18 cellular contexts compared by ENCODE assay signal in genomic region chr3:71551286-71551919, GRCh38. TPM values are rescaled to one million over a fixed set of nuclear protein-coding genes. Genes with fewer than 3 reads are reported as not detected.
A peak's percentile ranks its signal among the peaks of the same experiment; 100 is the strongest.
DNase-seq lines count a peak whose midpoint lies in the region; ATAC-seq and TF ChIP-seq lines count a peak whose summit lies in the region.
"Had no signal": no experiment of that assay in that cellular context is flagged by ENCODE, and none has a peak within 500 bp of the region (broad histone marks: within the 10 kb centered on the region; RNA-seq: fewer than 3 reads in every experiment).

No MANE protein-coding gene starts in this region.

- no peaks in the 10 kb centered on the region for H3K36me3 ChIP-seq in breast epithelium
- peaks cover 0 to 18% of the 10 kb centered on the region in 2 experiments for H3K36me3 ChIP-seq in SK-N-SH (replicated peaks in 1 of 2; ENCODE audit: control insufficient read depth in 1 of 2, insufficient read depth in 2 of 2, low read length in 1 of 2)
- H3K36me3 ChIP-seq in sigmoid colon: no peaks in the 10 kb centered on the region
- H3K36me3 ChIP-seq: thyroid gland had no signal

- H3K9me2 ChIP-seq in SK-N-SH: no peaks in the 10 kb centered on the region; the same call in 1 of the 2 replicates

- no peaks in the 10 kb centered on the region for H3K27me3 Mint-ChIP-seq in MCF 10A (ENCODE audit: insufficient read depth, unreplicated experiment)
- H3K27me3 Mint-ChIP-seq: activated naive CD8-positive, alpha-beta T cell treated with anti-CD3 and anti-CD28 coated beads for 36 hours had no signal

- peak overlapping the region; percentile 51; the same call in 1 of the 2 replicates for H3K9ac ChIP-seq in SK-N-SH

- TF ChIP-seq CTCF in MCF 10A (IDR thresholded peaks at IDR 0.05; ENCODE audit: unreplicated experiment): no peak
- no peak for TF ChIP-seq CTCF in breast epithelium (IDR thresholded peaks at IDR 0.05)
- no peak for TF ChIP-seq CTCF in SK-N-SH (IDR thresholded peaks at IDR 0.05)
- no peak for TF ChIP-seq CTCF in fibroblast of mammary gland (conservative IDR thresholded peaks at IDR 0.05; ENCODE audit: control insufficient read depth, insufficient read depth, low read depth, low read length)
- no peak for TF ChIP-seq CTCF in sigmoid colon (IDR thresholded peaks at IDR 0.05)

- CTCF ChIA-PET in MCF 10A (lab: Yijun Ruan, JAX): interaction anchor here (1.0 kb wide), 1 partner anchor 29 kb away, joined by 3 read pairs; no protein-coding TSS in a partner anchor
- CTCF ChIA-PET in SK-N-SH (lab: Yijun Ruan, JAX): no interaction called here

- H3K9me3 ChIP-seq in breast epithelium (no peaks in the 10 kb centered on the region), SK-N-SH (no peaks in the 10 kb centered on the region; the same call in 1 of the 2 replicates), sigmoid colon (no peaks in the 10 kb centered on the region)
- H3K9me3 ChIP-seq: thyroid gland had no signal

- WGBS in SK-N-SH (ENCODE audit: low lambda C conversion rate): 13% methylated on average over 3 of the region's 3 CpGs
- 45 to 66% methylated on average over 3 of the region's 3 CpGs for WGBS in sigmoid colon, 2 donors

- H3K27ac Mint-ChIP-seq in MCF 10A (ENCODE audit: low read depth, unreplicated experiment): peak overlapping the region; percentile 39
- H3K27ac Mint-ChIP-seq: activated naive CD8-positive, alpha-beta T cell treated with anti-CD3 and anti-CD28 coated beads for 36 hours; GM23338 had no signal

- intact Hi-C loops in MCF 10A (cut with micrococcal nuclease) (no loop called here), breast epithelium (cut with DNase I; ENCODE audit: low total_unique reads) (no loop called here), sigmoid colon (cut with DNase I) (no loop called here)

- no peak overlapping the region; the same call in 1 of the 2 replicates for H2AFZ ChIP-seq in SK-N-SH (ENCODE audit: low read depth)
- H2AFZ ChIP-seq: GM23338 had no signal

- H3K27me3 ChIP-seq in breast epithelium (no peaks in the 10 kb centered on the region), SK-N-SH (ENCODE audit: insufficient read depth) (no peaks in the 10 kb centered on the region), sigmoid colon (no peaks in the 10 kb centered on the region)
- H3K27me3 ChIP-seq: thyroid gland had no signal

- POLR2A ChIA-PET in MCF 10A (lab: Yijun Ruan, JAX): interaction anchor here (0.5 to 3.9 kb wide), 3 partner anchors 14 to 1301 kb away, joined by 3 to 18 read pairs (median 4); no protein-coding TSS in a partner anchor
- POLR2A ChIA-PET in SK-N-SH (lab: Yijun Ruan, JAX): no interaction called here

- DNase-seq in MCF 10A (ENCODE audit: unreplicated experiment): peak; percentile 33
- DNase-seq in breast epithelium (ENCODE audit: low spot score in 2 of 2): no peak
- DNase-seq in SK-N-SH: no peak
- peak; percentile 23 for DNase-seq in fibroblast of mammary gland (ENCODE audit: low read depth)
- DNase-seq in sigmoid colon: no peak
- DNase-seq in NCI-H1105 (lab: John Stamatoyannopoulos, UW): no peak
- DNase-seq in cerebellum (ENCODE audit: low spot score): no peak
- DNase-seq: activated CD4-positive, CD25-positive, alpha-beta regulatory T cell; activated CD8-positive, alpha-beta memory T cell treated with anti-CD3 and anti-CD28 coated beads, Interleukin-2, amount 50 U/mL, for 4 hours; activated naive CD8-positive, alpha-beta T cell treated with anti-CD3 and anti-CD28 coated beads for 36 hours; effector CD4-positive, alpha-beta T cell; glutamatergic neuron; left cardiac atrium; NCI-H1436 treated with DMSO at 0.1 percent for 48 hours; NCI-H774; thyroid gland had no signal

- peak in 1 of 2 experiments; percentile 82; a peak in 2 of 4 replicates for TF ChIP-seq EP300 in SK-N-SH (IDR thresholded peaks at IDR 0.05; ENCODE audit: borderline replicate concordance in 1 of 2, low read depth in 1 of 2, low read length in 1 of 2)
- no peak for TF ChIP-seq EP300 in sigmoid colon (IDR thresholded peaks at IDR 0.05)

- H3F3A ChIP-seq in SK-N-SH (replicated peaks; ENCODE audit: insufficient read depth): peaks cover 43% of the 10 kb centered on the region

- no peaks in the 10 kb centered on the region for H4K20me1 ChIP-seq in SK-N-SH (ENCODE audit: insufficient read depth)

- H3K4me1 ChIP-seq in breast epithelium (no peaks in the 10 kb centered on the region), SK-N-SH (ENCODE audit: control insufficient read depth in 1 of 2, insufficient read depth in 2 of 2, low read depth in 1 of 2, low read length in 1 of 2) (peaks cover 0 to 18% of the 10 kb centered on the region in 2 experiments; a peak in 3 of 4 replicates), sigmoid colon (peaks cover 0 to 31% (median 17%) of the 10 kb centered on the region in 4 donors)
- H3K4me1 ChIP-seq: thyroid gland had no signal

- H3K4me2 ChIP-seq in SK-N-SH: peak overlapping the region; percentile 59
- H3K4me2 ChIP-seq: GM23338 had no signal

- H3K27ac ChIP-seq in breast epithelium (no peak overlapping the region), SK-N-SH (ENCODE audit: low read depth in 2 of 2, low read length in 1 of 2) (peak overlapping the region; percentile 16 to 91; a peak in 3 of 4 replicates), sigmoid colon (no peak overlapping the region)
- H3K27ac ChIP-seq: thyroid gland had no signal

- BruUV-seq in MCF 10A (replicated peaks; lab: Mats Ljungman, UMichigan): no TSS peak

- H3K4me3 Mint-ChIP-seq in MCF 10A (ENCODE audit: unreplicated experiment): no peak overlapping the region
- H3K4me3 Mint-ChIP-seq: activated naive CD8-positive, alpha-beta T cell treated with anti-CD3 and anti-CD28 coated beads for 36 hours; GM23338 had no signal

- H3K9me3 Mint-ChIP-seq in MCF 10A (ENCODE audit: unreplicated experiment): no peaks in the 10 kb centered on the region
- H3K9me3 Mint-ChIP-seq: activated naive CD8-positive, alpha-beta T cell treated with anti-CD3 and anti-CD28 coated beads for 36 hours; GM23338 had no signal

- no peak for ATAC-seq in HG03135 (IDR thresholded peaks at IDR 0.05; ENCODE audit: unreplicated experiment)
- ATAC-seq: GM23338, left cardiac atrium had no signal

- H3K4me1 Mint-ChIP-seq in MCF 10A (ENCODE audit: insufficient read depth, unreplicated experiment): peaks cover 17% of the 10 kb centered on the region
- H3K4me1 Mint-ChIP-seq: activated naive CD8-positive, alpha-beta T cell treated with anti-CD3 and anti-CD28 coated beads for 36 hours; GM23338 had no signal

- H3K4me3 ChIP-seq in breast epithelium: no peak overlapping the region
- peak overlapping the region in 1 of 2 experiments; percentile 31; a peak in 1 of 4 replicates for H3K4me3 ChIP-seq in SK-N-SH (ENCODE audit: low read depth in 2 of 2, low read length in 1 of 2)
- no peak overlapping the region for H3K4me3 ChIP-seq in fibroblast of mammary gland (ENCODE audit: control insufficient read depth, low read depth, low read length)
- no peak overlapping the region for H3K4me3 ChIP-seq in sigmoid colon
- H3K4me3 ChIP-seq: GM23338, thyroid gland had no signal

- no peaks in the 10 kb centered on the region for H3K36me3 Mint-ChIP-seq in MCF 10A (ENCODE audit: insufficient read depth, unreplicated experiment)

- TF ChIP-seq POLR2A in breast epithelium (IDR thresholded peaks at IDR 0.05) (no peak), sigmoid colon (IDR thresholded peaks at IDR 0.05) (no peak)

- no peak for TF ChIP-seq RAD21 in SK-N-SH (IDR thresholded peaks at IDR 0.05; ENCODE audit: low read length)

- H3K79me2 ChIP-seq in SK-N-SH (ENCODE audit: insufficient read depth): peaks cover 82% of the 10 kb centered on the region

TF ChIP-seq in SK-N-SH, 30 proteins besides CTCF, POLR2A, EP300 and RAD21 (continues in another document):
- TF ChIP-seq TAF1 (IDR thresholded peaks at IDR 0.05; ENCODE audit: borderline replicate concordance, low read depth, low read length) (no peak), MEF2A (IDR thresholded peaks at IDR 0.05; ENCODE audit: borderline replicate concordance, low read depth) (peak; percentile 27; the same call in 1 of the 2 replicates), YY1 (IDR thresholded peaks at IDR 0.05; ENCODE audit: low read depth) (no peak), RFX5 (IDR thresholded peaks at IDR 0.05; ENCODE audit: low read length) (no peak), USF2 (IDR thresholded peaks at IDR 0.05; ENCODE audit: borderline replicate concordance, low read depth, low read length) (no peak), GABPA (IDR thresholded peaks at IDR 0.05; ENCODE audit: low read depth) (no peak), FOSL2 (IDR thresholded peaks at IDR 0.05; ENCODE audit: borderline replicate concordance, low read depth) (peak; percentile 67; the same call in 1 of the 2 replicates), GATA2 (CRISPR knock-in tag; IDR thresholded peaks at IDR 0.05) (no peak), MXI1 (IDR thresholded peaks at IDR 0.05; ENCODE audit: low read depth, low read length) (no peak), TEAD4 (IDR thresholded peaks at IDR 0.05; ENCODE audit: borderline replicate concordance, insufficient read depth) (peak; percentile 57; the same call in 1 of the 2 replicates), JUND (IDR thresholded peaks at IDR 0.05) (peak; percentile 82), NRF1 (IDR thresholded peaks at IDR 0.05; ENCODE audit: low read depth, low read length) (no peak)

RNA-seq across cellular contexts. Expression of gene FOXP1, which starts 32.1 kb away (rescaled TPM):
- total RNA-seq in MCF 10A (2022): 49.0 and 51.1 TPM in 2 replicates
- 100 to 1,000 TPM in 2 of 3 donors, 10 to 100 TPM in 1; 61.9 to 267 (median 146) TPM for total RNA-seq in breast epithelium
- 8.8 and 10.5 TPM in 2 replicates for polyA plus RNA-seq in SK-N-SH (2012; rRNA removed)
- polyA plus RNA-seq in SK-N-SH (2012; cell fraction: cytosol; rRNA removed): 5.7 and 6.3 TPM in 2 replicates
- polyA plus RNA-seq in SK-N-SH (2012; cell fraction: nucleus; rRNA removed): 10.3 and 11.2 TPM in 2 replicates
- total RNA-seq in sigmoid colon: 100 to 1,000 TPM; 139 to 232 (median 169) TPM
- 10 to 100 TPM; 13.8 to 32.9 (median 14.3) TPM for polyA plus RNA-seq in sigmoid colon
- 94.3 TPM for total RNA-seq in cerebellum

Comparison
In these comparisons a context has a peak if more than half of its experiments do, and no peak if none do; other contexts are left out.
1. DNase-seq: peak in MCF 10A (single experiment) and fibroblast of mammary gland (single experiment); none in breast epithelium (0 of 2), SK-N-SH (single experiment), sigmoid colon (single experiment), NCI-H1105 (single experiment) and cerebellum (single experiment).
2. H3K27ac ChIP-seq: peak in SK-N-SH (2 of 2); none in breast epithelium (0 of 2) and sigmoid colon (0 of 4).